ENCODE assay signal across 11 cellular contexts in the genomic region with DNA sequence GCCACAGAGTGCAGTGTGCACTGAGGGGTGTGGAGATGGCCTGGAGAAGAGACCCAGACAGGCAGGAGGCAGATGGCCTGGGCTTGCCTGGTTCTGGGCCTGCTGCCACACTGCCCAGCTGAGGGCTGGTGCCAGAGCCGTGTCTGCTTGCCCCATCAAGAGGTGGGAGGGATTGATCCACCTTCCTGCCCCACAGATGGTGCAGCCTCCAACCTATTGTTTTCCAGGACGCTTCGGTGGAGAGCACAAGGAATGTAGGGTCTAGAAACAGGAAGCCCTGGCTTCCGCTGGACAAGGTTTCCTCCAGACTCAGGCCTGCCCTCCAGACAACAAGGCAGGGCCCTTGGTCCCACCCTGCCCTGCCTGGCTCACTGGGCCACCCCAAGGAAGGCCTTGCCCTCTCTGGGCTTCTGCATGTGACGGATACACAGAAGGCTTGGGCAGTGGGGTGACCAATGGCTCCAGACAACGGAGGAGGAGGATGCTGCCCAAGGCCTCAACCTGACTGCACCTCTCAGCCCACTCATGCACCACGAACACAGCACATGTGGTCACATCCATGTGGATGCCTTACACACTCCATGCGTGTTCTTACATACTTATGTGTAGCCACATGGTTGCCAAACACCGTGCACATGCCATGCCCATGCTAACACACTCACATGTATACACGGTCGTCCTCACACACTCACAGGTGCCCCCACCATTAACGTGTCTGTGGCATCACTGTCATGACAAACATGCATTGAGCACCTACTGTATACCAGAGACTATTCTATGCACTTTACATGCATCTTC. TPM values are rescaled to one million over a fixed set of nuclear protein-coding genes. Genes with fewer than 3 reads are reported as not detected.
DNase-seq lines count a peak whose midpoint lies in the region; ATAC-seq and TF ChIP-seq lines count a peak whose summit lies in the region.
"Had no signal": no experiment of that assay in that cellular context is flagged by ENCODE, and none has a peak within 500 bp of the region (broad histone marks: within the 10 kb centered on the region; RNA-seq: fewer than 3 reads in every experiment).

No MANE protein-coding gene starts in this region.

- no peak for TF ChIP-seq EP300 in suprapubic skin (IDR thresholded peaks at IDR 0.05)

- H3K4me2 ChIP-seq in mammary epithelial cell (ENCODE audit: insufficient read depth, low read depth, low read length): no peak overlapping the region

- CTCF ChIA-PET in mammary epithelial cell (lab: Charles Lee; ENCODE audit: low non-redundant PET): no interaction called here
- CTCF ChIA-PET in CD8-positive, alpha-beta T cell (lab: Charles Lee): interaction anchor here (1.4 to 4.6 kb wide), 3 partner anchors 8 to 19 kb away, joined by 4 to 49 read pairs (median 17); a partner anchor contains a TSS

- H2AFZ ChIP-seq in mammary epithelial cell (ENCODE audit: low read depth, low read length): peak overlapping the region; percentile 4

- no peaks in the 10 kb centered on the region for H3K36me3 ChIP-seq in mammary epithelial cell (ENCODE audit: insufficient read depth, low read length)
- no peaks in the 10 kb centered on the region for H3K36me3 ChIP-seq in subcutaneous abdominal adipose tissue (ENCODE audit: control insufficient read depth in 5 of 5, insufficient read depth in 5 of 5, low read length in 5 of 5)
- H3K36me3 ChIP-seq in CD8-positive, alpha-beta T cell (ENCODE audit: insufficient read depth, low read length): no peaks in the 10 kb centered on the region
- H3K36me3 ChIP-seq in suprapubic skin: no peaks in the 10 kb centered on the region

- H3K4me3 Mint-ChIP-seq in CD8-positive, alpha-beta T cell: no peak overlapping the region
- H3K4me3 Mint-ChIP-seq in activated T-cell treated with anti-CD3 and anti-CD28 coated beads, Interleukin-2, amount 50 U/mL, for 4 hours: no peak overlapping the region
- H3K4me3 Mint-ChIP-seq: activated CD4-positive, alpha-beta T cell treated with anti-CD3 and anti-CD28 coated beads for 36 hours had no signal

- TF ChIP-seq POLR2A in suprapubic skin (IDR thresholded peaks at IDR 0.05): no peak

- 77% methylated on average over 8 of the region's 12 CpGs for WGBS in mammary epithelial cell (ENCODE audit: low coverage, missing lambda C conversion rate)
- WGBS in right cardiac atrium: 66% methylated on average over 12 of the region's 12 CpGs
- WGBS in suprapubic skin: 81% methylated on average over 9 of the region's 12 CpGs

- H3K27me3 ChIP-seq in mammary epithelial cell (ENCODE audit: insufficient read depth, low read length): no peaks in the 10 kb centered on the region
- H3K27me3 ChIP-seq in right cardiac atrium (ENCODE audit: control insufficient read depth, insufficient read depth): no peaks in the 10 kb centered on the region
- no peaks in the 10 kb centered on the region for H3K27me3 ChIP-seq in subcutaneous abdominal adipose tissue (ENCODE audit: control insufficient read depth in 5 of 5, insufficient read depth in 4 of 5, low read length in 5 of 5)
- no peaks in the 10 kb centered on the region for H3K27me3 ChIP-seq in CD8-positive, alpha-beta T cell (ENCODE audit: insufficient read depth, low read length)
- H3K27me3 ChIP-seq in suprapubic skin: no peaks in the 10 kb centered on the region

- peaks cover 3% of the 10 kb centered on the region for H3K4me1 Mint-ChIP-seq in CD8-positive, alpha-beta T cell (ENCODE audit: low read depth)
- H3K4me1 Mint-ChIP-seq in activated T-cell treated with anti-CD3 and anti-CD28 coated beads, Interleukin-2, amount 50 U/mL, for 4 hours (ENCODE audit: low read depth): peaks cover 6% of the 10 kb centered on the region
- H3K4me1 Mint-ChIP-seq: activated CD4-positive, alpha-beta T cell treated with anti-CD3 and anti-CD28 coated beads for 36 hours had no signal

- no TSS peak for BruUV-seq in mammary epithelial cell (replicated peaks; lab: Mats Ljungman, UMichigan)

- no peaks in the 10 kb centered on the region for H3K79me2 ChIP-seq in mammary epithelial cell (ENCODE audit: insufficient read depth, low read length)

- H3K4me3 ChIP-seq in mammary epithelial cell (replicated peaks in 1 of 3; ENCODE audit: insufficient read depth in 1 of 3, low read depth in 2 of 3, low read length in 3 of 3) (no peak overlapping the region), right cardiac atrium (ENCODE audit: low read length) (no peak overlapping the region), subcutaneous abdominal adipose tissue (ENCODE audit: low read depth in 1 of 5, low read length in 5 of 5) (no peak overlapping the region), suprapubic skin (no peak overlapping the region)
- no peak overlapping the region for H3K4me3 ChIP-seq in CD8-positive, alpha-beta T cell (ENCODE audit: low read depth, low read length)

- TF ChIP-seq CTCF in mammary epithelial cell (conservative IDR thresholded peaks at IDR 0.05 in 1 of 2, IDR thresholded peaks at IDR 0.05 in 1 of 2; ENCODE audit: extremely low read depth in 1 of 2, insufficient read depth in 1 of 2, low read depth in 1 of 2, low read length in 2 of 2) (no peak), suprapubic skin (IDR thresholded peaks at IDR 0.05) (no peak)
- TF ChIP-seq CTCF in CD8-positive, alpha-beta T cell (IDR thresholded peaks at IDR 0.05): no peak

- intact Hi-C loops in mammary epithelial cell (cut with micrococcal nuclease): no loop called here
- intact Hi-C loops in right cardiac atrium (cut with DNase I): loop anchor here in 2 of 4 donors (5.0 kb wide), 2 partner anchors 122 to 127 kb away; no protein-coding TSS in a partner anchor
- intact Hi-C loops in CD8-positive, alpha-beta T cell (cut with DNase I, micrococcal nuclease): no loop called here

- ATAC-seq in right cardiac atrium: peak; percentile 62 to 71
- no peak for ATAC-seq in CD8-positive, alpha-beta T cell
- no peak for ATAC-seq in activated T-cell treated with anti-CD3 and anti-CD28 coated beads, Interleukin-2, amount 50 U/mL, for 4 hours
- ATAC-seq: activated CD4-positive, alpha-beta T cell treated with anti-CD3 and anti-CD28 coated beads for 36 hours had no signal

- H3K27ac ChIP-seq in mammary epithelial cell (ENCODE audit: insufficient read depth, low read depth, low read length): no peak overlapping the region
- peak overlapping the region; percentile 60 for H3K27ac ChIP-seq in right cardiac atrium (ENCODE audit: low read length)
- H3K27ac ChIP-seq in subcutaneous abdominal adipose tissue (ENCODE audit: low read depth, low read length): peak overlapping the region; percentile 63
- H3K27ac ChIP-seq in CD8-positive, alpha-beta T cell (ENCODE audit: low read depth, low read length): no peak overlapping the region
- no peak overlapping the region for H3K27ac ChIP-seq in suprapubic skin

- peaks cover 11% of the 10 kb centered on the region for H3K4me1 ChIP-seq in mammary epithelial cell (ENCODE audit: insufficient read depth, low read length)
- H3K4me1 ChIP-seq in right cardiac atrium (ENCODE audit: control insufficient read depth, insufficient read depth, low read length): peaks cover 6% of the 10 kb centered on the region
- peaks cover 4 to 76% (median 38%) of the 10 kb centered on the region in 5 donors for H3K4me1 ChIP-seq in subcutaneous abdominal adipose tissue (ENCODE audit: control insufficient read depth in 5 of 5, insufficient read depth in 5 of 5, low read length in 5 of 5)
- H3K4me1 ChIP-seq in CD8-positive, alpha-beta T cell (ENCODE audit: insufficient read depth, low read length): no peaks in the 10 kb centered on the region
- peaks cover 27% of the 10 kb centered on the region for H3K4me1 ChIP-seq in suprapubic skin

- POLR2A ChIA-PET in CD8-positive, alpha-beta T cell (lab: Charles Lee): no interaction called here

- H4K20me1 ChIP-seq in mammary epithelial cell (ENCODE audit: insufficient read depth, low read length): no peaks in the 10 kb centered on the region

- dilution Hi-C loops in mammary epithelial cell (cut with HindIII; ENCODE audit: low sequenced_read_pairs): no loop called here

- no peak overlapping the region for H3K9ac ChIP-seq in mammary epithelial cell (ENCODE audit: insufficient read depth, low read length)
- peak overlapping the region in 1 of 5 donors; percentile 39 for H3K9ac ChIP-seq in subcutaneous abdominal adipose tissue (ENCODE audit: low read length in 5 of 5)

- H3K27ac Mint-ChIP-seq in CD8-positive, alpha-beta T cell: no peak overlapping the region
- H3K27ac Mint-ChIP-seq: activated CD4-positive, alpha-beta T cell treated with anti-CD3 and anti-CD28 coated beads for 36 hours had no signal

- no peaks in the 10 kb centered on the region for H3K36me3 Mint-ChIP-seq in CD8-positive, alpha-beta T cell
- no peaks in the 10 kb centered on the region for H3K36me3 Mint-ChIP-seq in activated T-cell treated with anti-CD3 and anti-CD28 coated beads, Interleukin-2, amount 50 U/mL, for 4 hours (ENCODE audit: insufficient read depth)

- H3K9me3 ChIP-seq in mammary epithelial cell (replicated peaks; ENCODE audit: insufficient read depth, low read length) (no peaks in the 10 kb centered on the region), right cardiac atrium (ENCODE audit: control insufficient read depth, low read length) (no peaks in the 10 kb centered on the region), subcutaneous abdominal adipose tissue (ENCODE audit: control insufficient read depth in 5 of 5, low read length in 5 of 5) (no peaks in the 10 kb centered on the region), suprapubic skin (no peaks in the 10 kb centered on the region)
- H3K9me3 ChIP-seq in CD8-positive, alpha-beta T cell (ENCODE audit: low read length): no peaks in the 10 kb centered on the region

- no peaks in the 10 kb centered on the region for H3K9me3 Mint-ChIP-seq in CD8-positive, alpha-beta T cell
- H3K9me3 Mint-ChIP-seq in activated T-cell treated with anti-CD3 and anti-CD28 coated beads, Interleukin-2, amount 50 U/mL, for 4 hours: no peaks in the 10 kb centered on the region

- in situ Hi-C loops in mammary epithelial cell (cut with MboI; ENCODE audit: low sequenced_read_pairs in 2 of 2): no loop called here

- H3K27me3 Mint-ChIP-seq in CD8-positive, alpha-beta T cell (ENCODE audit: low read depth): peaks cover 56% of the 10 kb centered on the region
- peaks cover 49% of the 10 kb centered on the region for H3K27me3 Mint-ChIP-seq in activated T-cell treated with anti-CD3 and anti-CD28 coated beads, Interleukin-2, amount 50 U/mL, for 4 hours (ENCODE audit: low read depth)

- peak; percentile 42 to 87 for DNase-seq in NCI-H446 (lab: John Stamatoyannopoulos, UW)
- no peak for DNase-seq in mammary epithelial cell
- peak; percentile 56 to 77 (median 77) for DNase-seq in right cardiac atrium
- DNase-seq in CD8-positive, alpha-beta T cell: no peak
- no peak for DNase-seq in suprapubic skin (ENCODE audit: low spot score in 2 of 2)
- no peak for DNase-seq in activated T-cell treated with anti-CD3 and anti-CD28 coated beads, Interleukin-2, amount 50 U/mL, for 4 hours
- DNase-seq: activated CD4-positive, alpha-beta T cell treated with anti-CD3 and anti-CD28 coated beads for 36 hours; activated effector memory CD4-positive, alpha-beta T cell treated with Interleukin-2 at 50 U/mL for 16 hours; NK-92 treated with Interleukin-12 subunit alpha and Interleukin-12 subunit beta, amount 100 ng/mL, for 24 hours had no signal

RNA-seq across cellular contexts. Expression of a gene that starts 6.5 kb away (rescaled TPM):
- under 1 TPM in 1 of 2 donors, not detected in 1; 0.12 TPM for total RNA-seq in mammary epithelial cell
- 0.03 TPM for polyA plus RNA-seq in mammary epithelial cell
- polyA minus RNA-seq in mammary epithelial cell: not detected
- 10 to 100 TPM; 22.9 to 47.0 (median 40.9) TPM for total RNA-seq in right cardiac atrium
- polyA plus RNA-seq in right cardiac atrium: 32.8 TPM
- not detected for total RNA-seq in CD8-positive, alpha-beta T cell
- total RNA-seq in suprapubic skin: 10 to 100 TPM in 2 of 4 donors, 1 to 10 TPM in 2; 8.0 to 23.6 (median 14.4) TPM
- under 1 TPM in 1 of 3 donors, not detected in 2; 0.13 TPM for total RNA-seq in activated T-cell treated with anti-CD3 and anti-CD28 coated beads, Interleukin-2, amount 50 U/mL, for 4 hours
- total RNA-seq: activated CD4-positive, alpha-beta T cell treated with anti-CD3 and anti-CD28 coated beads for 36 hours; H4 had no signal

Comparison
In these comparisons a context has a peak if more than half of its experiments do, and no peak if none do; other contexts are left out.
1. DNase-seq: peak in NCI-H446 (2 of 2) and right cardiac atrium (3 of 3); none in mammary epithelial cell (single experiment), CD8-positive, alpha-beta T cell (0 of 7), suprapubic skin (0 of 2) and activated T-cell treated with anti-CD3 and anti-CD28 coated beads, Interleukin-2, amount 50 U/mL, for 4 hours (single experiment).
2. H3K27ac ChIP-seq: peak in right cardiac atrium (single experiment) and subcutaneous abdominal adipose tissue (single experiment); none in mammary epithelial cell (single experiment), CD8-positive, alpha-beta T cell (single experiment) and suprapubic skin (single experiment).
3. ATAC-seq: peak in right cardiac atrium (2 of 2); none in CD8-positive, alpha-beta T cell (single experiment) and activated T-cell treated with anti-CD3 and anti-CD28 coated beads, Interleukin-2, amount 50 U/mL, for 4 hours (0 of 2).
4. RNA of a gene that starts 6.5 kb away (total RNA-seq): 22.9 to 47.0 TPM in right cardiac atrium and 8.0 to 23.6 TPM in suprapubic skin; 0.12 TPM in mammary epithelial cell, 0.13 TPM in activated T-cell treated with anti-CD3 and anti-CD28 coated beads, Interleukin-2, amount 50 U/mL, for 4 hours and not detected in CD8-positive, alpha-beta T cell; every median in the first group is over 4 times any median in the second.